23 cellular contexts compared by ENCODE assay signal in the genomic region with DNA sequence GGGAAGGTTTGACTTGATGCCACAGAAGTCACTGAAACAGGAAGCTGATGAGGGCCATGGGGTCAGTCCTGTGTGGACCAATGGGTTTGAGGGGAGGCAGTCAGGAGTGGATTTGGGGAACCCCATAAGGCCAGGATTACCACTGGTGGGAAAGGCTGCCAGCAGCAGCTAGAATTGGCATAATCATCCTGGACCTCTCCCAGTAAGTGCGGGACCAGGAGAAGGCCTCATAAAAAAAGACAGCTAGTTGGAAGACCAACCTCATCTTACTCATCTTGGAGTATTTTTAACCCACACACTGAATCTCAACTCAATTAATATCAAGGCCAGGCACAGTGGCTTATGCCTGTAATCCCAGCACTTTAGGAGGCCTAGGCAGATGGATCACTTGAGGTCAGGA. TPM values are rescaled to one million over a fixed set of nuclear protein-coding genes. Genes with fewer than 3 reads are reported as not detected.
"Had no signal": no experiment of that assay in that cellular context is flagged by ENCODE, and none has a peak within 500 bp of the region (broad histone marks: within the 10 kb centered on the region; RNA-seq: fewer than 3 reads in every experiment).

No MANE protein-coding gene starts in this region.

- DNase-seq: activated CD4-positive, alpha-beta T cell treated with anti-CD3 and anti-CD28 coated beads for 4 hours; activated CD8-positive, alpha-beta T cell treated with anti-CD3 and anti-CD28 coated beads, Interleukin-2, amount 10 ng/mL, durations not matched to agents 7 days and 5 days; activated effector memory CD4-positive, alpha-beta T cell treated with Interleukin-2 at 50 U/mL for 16 hours; activated naive CD4-positive, alpha-beta T cell treated with Interleukin-2 at 50 U/mL for 16 hours; activated naive CD8-positive, alpha-beta T cell treated with anti-CD3 and anti-CD28 coated beads, Interleukin-2, amount 50 U/mL, for 24 hours; activated T-cell treated with anti-CD3 and anti-CD28 coated beads, Interleukin-2, amount 50 U/mL, for 24 hours; amygdala; Kasumi-1; NCI-H1092; NCI-H1417; NCI-H1694; NCI-H2029; NCI-H2107; NCI-H524; PC-3; SHP77 had no signal

- H3K36me3 ChIP-seq: SJSA1 had no signal

- H3K27ac ChIP-seq: SJSA1 had no signal

- H3K27me3 ChIP-seq: SJSA1 had no signal

- FAIRE-seq: astrocyte, K562, RCC 7860 had no signal

- H3K9me3 ChIP-seq: SJSA1 had no signal

- H3K4me3 ChIP-seq: K562, SJSA1 had no signal

- ATAC-seq: activated CD4-positive, CD25-positive, alpha-beta regulatory T cell treated with anti-CD3 and anti-CD28 coated beads, Interleukin-2, amount 50 U/mL, for 24 hours; activated CD8-positive, alpha-beta T cell treated with anti-CD3 and anti-CD28 coated beads, Interleukin-2, amount 10 ng/mL, durations not matched to agents 7 days and 5 days; activated naive CD4-positive, alpha-beta T cell treated with anti-CD3 and anti-CD28 coated beads, Interleukin-2, amount 50 U/mL, for 72 hours; activated naive CD8-positive, alpha-beta T cell treated with anti-CD3 and anti-CD28 coated beads, Interleukin-2, amount 50 U/mL, for 24 hours; K562; PC-3 had no signal

RNA-seq across cellular contexts. Expression of a gene that starts 22.7 kb away (rescaled TPM):
- total RNA-seq: activated CD8-positive, alpha-beta T cell treated with anti-CD3 and anti-CD28 coated beads, Interleukin-2, amount 10 ng/mL, durations not matched to agents 7 days and 5 days; activated naive CD4-positive, alpha-beta T cell treated with anti-CD3 and anti-CD28 coated beads, Interleukin-2, amount 50 U/mL, for 72 hours; activated T-helper 1 cell treated with anti-CD3 and anti-CD28 coated beads, Interleukin-12 subunit alpha, Interleukin-12 subunit beta, Interleukin-2, Interleukin-4 antibody, amounts not matched to agents 30 ng/mL and 10 ng/mL and 1 ng/mL, durations not matched to agents 14 hours and 24 hours and 36 hours had no signal
